In genomic region chr7:7044806-7045205, GRCh38 we compare ENCODE assay signal across 7 cellular contexts.
"Had no signal": no experiment of that assay in that cellular context is flagged by ENCODE, and none has a peak within 500 bp of the region (broad histone marks: within the 10 kb centered on the region; RNA-seq: fewer than 3 reads in every experiment).

No MANE protein-coding gene starts in this region.

- H3K4me3 ChIP-seq: GM12878 had no signal

- DNase-seq: GDM1, GF-D8 had no signal

- FAIRE-seq: G401.6, GM12878, GM12891, GM12892, GM18507 had no signal

- ATAC-seq: GM12878 had no signal
